In genomic region chr16:85255777-85256176, GRCh38 we compare ENCODE assay signal across 20 cellular contexts.
DNase-seq lines count a peak whose midpoint lies in the region; ATAC-seq and TF ChIP-seq lines count a peak whose summit lies in the region.
"Had no signal": no experiment of that assay in that cellular context is flagged by ENCODE, and none has a peak within 500 bp of the region (broad histone marks: within the 10 kb centered on the region; RNA-seq: fewer than 3 reads in every experiment).

No MANE protein-coding gene starts in this region.

- TF ChIP-seq CTCF in HEK293 (tag by site-specific recombination; IDR thresholded peaks at IDR 0.05) (no peak), WTC11 (IDR thresholded peaks at IDR 0.05) (no peak), esophagus muscularis mucosa (IDR thresholded peaks at IDR 0.05) (no peak)

- H3K4me3 Mint-ChIP-seq in WTC11, result no peak overlapping the region
- H3K4me3 Mint-ChIP-seq: CD4-positive, alpha-beta T cell; CD8-positive, alpha-beta T cell had no signal

- H3K4me1 Mint-ChIP-seq in WTC11, result no peaks in the 10 kb centered on the region

- H3K4me1 ChIP-seq in HEK293 (ENCODE audit: control insufficient read depth, insufficient read depth, low read length) (no peaks in the 10 kb centered on the region), esophagus muscularis mucosa (peaks cover 0 to 20% (median 2%) of the 10 kb centered on the region in 4 donors)

- POLR2A ChIA-PET in HEK293 (lab: Yijun Ruan, JAX) (no interaction called here), WTC11 (lab: Charles Lee) (no interaction called here)

- no peak overlapping the region for H3K27ac ChIP-seq in HEK293 (ENCODE audit: extremely low read depth, low read depth, low read length)
- no peak overlapping the region for H3K27ac ChIP-seq in esophagus muscularis mucosa (replicated peaks in 1 of 4)
- H3K27ac ChIP-seq: BLaER1 treated with 17β-estradiol and CSF1 and Interleukin-3, amounts not matched to agents 10 nM and 100 nM; C4-2B had no signal

- H3K4me3 ChIP-seq in HEK293 (ENCODE audit: low read depth, low read length) (no peak overlapping the region), esophagus muscularis mucosa (no peak overlapping the region)
- H3K4me3 ChIP-seq: BLaER1 treated with 17β-estradiol and CSF1 and Interleukin-3, amounts not matched to agents 10 nM and 100 nM; GM12878 had no signal

- H3K27ac Mint-ChIP-seq in WTC11, result no peak overlapping the region
- H3K27ac Mint-ChIP-seq: CD4-positive, alpha-beta T cell; CD8-positive, alpha-beta T cell had no signal

- no peak for TF ChIP-seq POLR2A in esophagus muscularis mucosa (IDR thresholded peaks at IDR 0.05; ENCODE audit: low read depth)

- H3K27me3 Mint-ChIP-seq in WTC11 (ENCODE audit: low read depth), result no peaks in the 10 kb centered on the region; the same call in 1 of the 2 replicates

- H3K9me3 Mint-ChIP-seq in WTC11, result no peaks in the 10 kb centered on the region
- H3K9me3 Mint-ChIP-seq: CD4-positive, alpha-beta T cell; CD8-positive, alpha-beta T cell had no signal

- H3K36me3 ChIP-seq in HEK293 (ENCODE audit: control insufficient read depth in 2 of 2, insufficient read depth in 1 of 2, low read length in 2 of 2), result no peaks in the 10 kb centered on the region
- no peaks in the 10 kb centered on the region for H3K36me3 ChIP-seq in esophagus muscularis mucosa
- H3K36me3 ChIP-seq: BLaER1 treated with 17β-estradiol and CSF1 and Interleukin-3, amounts not matched to agents 10 nM and 100 nM had no signal

- H3K36me3 Mint-ChIP-seq in WTC11, result no peaks in the 10 kb centered on the region
- H3K36me3 Mint-ChIP-seq: CD8-positive, alpha-beta T cell had no signal

- no peak for TF ChIP-seq EP300 in esophagus muscularis mucosa (IDR thresholded peaks at IDR 0.05)

- DNase-seq in WTC11 (ENCODE audit: low spot score), result no peak
- no peak for DNase-seq in esophagus muscularis mucosa (ENCODE audit: extremely low spot score)
- no peak for DNase-seq in sciatic nerve (ENCODE audit: low spot score)
- no peak for DNase-seq in Right ventricle myocardium inferior (ENCODE audit: missing footprints)
- DNase-seq: 8988T; ACHN; BE2C; CD4-positive, alpha-beta T cell; CD8-positive, alpha-beta T cell; COR-L47; DMS 273 treated with DMSO at 0.1 percent for 48 hours; DMS153; DMS53; DND-41; EL; GDM1 had no signal

- ATAC-seq in WTC11 (no peak), sciatic nerve (no peak), Right ventricle myocardium inferior (no peak)
- ATAC-seq: CD8-positive, alpha-beta T cell; GM12878 had no signal

- H3K27me3 ChIP-seq in esophagus muscularis mucosa, result no peaks in the 10 kb centered on the region
- H3K27me3 ChIP-seq: BE2C had no signal

- H3K9me3 ChIP-seq in HEK293 (ENCODE audit: control insufficient read depth, insufficient read depth, low read depth, low read length) (no peaks in the 10 kb centered on the region), esophagus muscularis mucosa (no peaks in the 10 kb centered on the region)
- H3K9me3 ChIP-seq: BE2C; BLaER1 treated with 17β-estradiol and CSF1 and Interleukin-3, amounts not matched to agents 10 nM and 100 nM had no signal

- CTCF ChIA-PET in HEK293 (lab: Yijun Ruan, JAX), result interaction anchor here (1.1 kb wide), 1 partner anchor 9 kb away, joined by 3 read pairs; no protein-coding TSS in a partner anchor
- CTCF ChIA-PET in WTC11 (lab: Charles Lee), result interaction anchor here (0.8 to 1.1 kb wide), 4 partner anchors 14 to 141 kb away, joined by 3 to 4 read pairs (median 3); no protein-coding TSS in a partner anchor

- 93% methylated on average over 10 of the region's 10 CpGs for WGBS in esophagus muscularis mucosa

- intact Hi-C loops in esophagus muscularis mucosa (cut with DNase I), result no loop called here
- intact Hi-C loops in sciatic nerve (cut with DNase I), result no loop called here
- intact Hi-C loops in Right ventricle myocardium inferior (cut with DNase I), result no loop called here

TF ChIP-seq in HEK293, 187 proteins besides CTCF, POLR2A, EP300 and RAD21:
- TF ChIP-seq ZNF121 (tag by site-specific recombination; IDR thresholded peaks at IDR 0.05) (peak; percentile 49; the same call in 1 of the 2 replicates), ZBTB44 (tag by site-specific recombination; IDR thresholded peaks at IDR 0.05) (no peak), KLF16 (tag by site-specific recombination; IDR thresholded peaks at IDR 0.05) (no peak), SALL2 (tag by site-specific recombination; IDR thresholded peaks at IDR 0.05; ENCODE audit: borderline replicate concordance) (no peak), ZNF692 (tag by site-specific recombination; IDR thresholded peaks at IDR 0.05) (no peak)

TF ChIP-seq in WTC11, 78 proteins besides CTCF, POLR2A, EP300 and RAD21:
- TF ChIP-seq ZNF121 (CRISPR knock-in tag; IDR thresholded peaks at IDR 0.05) (0 out of 2 replicates have a peak, but pooled peaks have one; percentile 19), ZNF232 (CRISPR knock-in tag; IDR thresholded peaks at IDR 0.05) (no peak)

Comparison
In these comparisons a context has a peak if more than half of its experiments do, and no peak if none do; other contexts are left out.
1. Of the 8 proteins assayed by ChIP-seq in both HEK293 and WTC11: peak only in HEK293: none; only in WTC11: none; in both: ZNF121; in neither: 7.